Comparison of ENCODE assay signal across 1 cellular context in the genomic region with DNA sequence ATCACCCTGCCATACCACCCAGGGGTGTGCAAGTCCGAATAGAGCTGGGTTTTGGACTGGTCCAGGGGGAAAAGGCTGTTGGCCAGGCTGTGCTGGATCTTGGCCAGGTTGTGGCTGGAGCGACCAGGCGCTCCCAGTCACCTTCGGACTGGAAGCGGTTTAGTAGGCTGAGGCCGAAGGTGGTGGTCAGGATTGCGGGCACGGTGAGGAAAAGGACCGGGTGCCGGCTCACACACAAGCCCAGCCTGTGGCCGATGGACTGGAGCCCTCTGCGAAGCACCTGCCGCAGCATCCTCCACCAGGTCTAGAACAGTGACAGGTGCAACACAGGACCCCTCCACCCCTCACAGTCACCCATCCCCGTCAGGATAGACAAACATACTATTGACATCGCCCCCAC.
TF ChIP-seq lines count a peak whose summit lies in the region.

No MANE protein-coding gene starts in this region.

TF ChIP-seq in GM23338, 12 proteins besides CTCF, POLR2A, EP300 and RAD21 (continued from another document):
- TF ChIP-seq ETS1 (IDR thresholded peaks at IDR 0.05) (no peak), ZNF114 (CRISPR knock-in tag; IDR thresholded peaks at IDR 0.05) (no peak), EZH2phosphoT487 (IDR thresholded peaks at IDR 0.05; ENCODE audit: unreplicated experiment) (no peak), ZNF331 (CRISPR knock-in tag; IDR thresholded peaks at IDR 0.05; ENCODE audit: low read depth) (no peak), STAT1 (IDR thresholded peaks at IDR 0.05; ENCODE audit: unreplicated experiment) (no peak), REST (IDR thresholded peaks at IDR 0.05; ENCODE audit: unreplicated experiment) (no peak), JUNB (IDR thresholded peaks at IDR 0.05; ENCODE audit: unreplicated experiment) (no peak), POLR2AphosphoS5 (IDR thresholded peaks at IDR 0.05; ENCODE audit: low read depth) (no peak)
